21 cellular contexts compared by ENCODE assay signal in the genomic region with DNA sequence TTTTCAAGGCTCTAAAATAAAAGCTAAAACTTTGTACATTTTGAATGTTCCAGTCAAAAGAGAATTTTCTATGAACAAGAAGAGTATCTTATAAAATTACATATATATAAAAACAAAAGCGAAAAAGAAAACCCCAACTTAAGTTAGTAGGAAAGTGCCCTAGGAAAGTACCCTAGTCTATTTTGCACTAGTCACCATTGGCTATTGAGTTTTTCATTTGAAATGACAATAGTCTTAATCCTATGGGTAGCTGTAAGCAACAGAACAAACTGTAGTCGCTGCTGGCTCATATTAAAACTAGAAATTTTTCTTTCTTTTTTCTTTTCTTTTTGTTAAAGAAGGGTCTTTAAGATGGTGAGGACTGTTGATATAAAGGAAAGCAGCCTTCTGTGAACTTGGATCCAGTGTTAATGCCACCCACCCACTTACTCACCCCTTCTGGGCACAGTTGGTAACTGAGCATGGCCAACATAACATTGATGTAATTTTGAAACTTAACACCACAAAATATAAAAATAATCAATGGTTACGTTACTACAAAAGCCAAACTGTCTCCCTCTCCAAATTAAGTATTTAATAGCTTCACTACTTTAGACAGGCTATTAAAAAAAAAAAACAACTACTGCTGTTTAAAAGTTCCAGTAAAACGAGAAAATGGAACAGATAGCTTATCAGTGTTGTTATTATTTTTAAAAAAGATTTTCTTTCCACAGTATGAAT.
"Had no signal": no experiment of that assay in that cellular context is flagged by ENCODE, and none has a peak within 500 bp of the region (broad histone marks: within the 10 kb centered on the region; RNA-seq: fewer than 3 reads in every experiment).

No MANE protein-coding gene starts in this region.

- H3K4me3 Mint-ChIP-seq: activated B cell treated with CpG ODN at 0.5 μM for 24 hours; activated CD4-positive, alpha-beta memory T cell treated with anti-CD3 and anti-CD28 coated beads for 36 hours; activated CD8-positive, alpha-beta memory T cell treated with anti-CD3 and anti-CD28 coated beads, Interleukin-2, amount 10 ng/mL, durations not matched to agents 7 days and 5 days; activated naive CD8-positive, alpha-beta T cell had no signal

- H3K27ac Mint-ChIP-seq: activated B cell treated with CpG ODN at 0.5 μM for 24 hours; activated CD4-positive, alpha-beta memory T cell treated with anti-CD3 and anti-CD28 coated beads for 36 hours; activated CD8-positive, alpha-beta memory T cell treated with anti-CD3 and anti-CD28 coated beads, Interleukin-2, amount 10 ng/mL, durations not matched to agents 7 days and 5 days; activated naive CD8-positive, alpha-beta T cell; progenitor cell of endocrine pancreas had no signal

- H3K27me3 ChIP-seq: adrenal gland, ascending aorta, foreskin keratinocyte, upper lobe of left lung had no signal

- H3K36me3 ChIP-seq: adrenal gland, ascending aorta, lower lobe of right lung, upper lobe of left lung had no signal

- H3K27me3 Mint-ChIP-seq: activated B cell treated with CpG ODN at 0.5 μM for 24 hours; activated CD4-positive, alpha-beta memory T cell treated with anti-CD3 and anti-CD28 coated beads for 36 hours; activated CD8-positive, alpha-beta memory T cell treated with anti-CD3 and anti-CD28 coated beads, Interleukin-2, amount 10 ng/mL, durations not matched to agents 7 days and 5 days; activated naive CD8-positive, alpha-beta T cell; naive B cell; progenitor cell of endocrine pancreas had no signal

- DNase-seq: activated B cell treated with CpG ODN at 0.5 μM for 24 hours; activated CD4-positive, alpha-beta memory T cell treated with anti-CD3 and anti-CD28 coated beads for 36 hours; activated CD4-positive, alpha-beta T cell treated with anti-CD3 and anti-CD28 coated beads for 4 hours; activated CD8-positive, alpha-beta memory T cell treated with anti-CD3 and anti-CD28 coated beads, Interleukin-2, amount 10 ng/mL, durations not matched to agents 7 days and 5 days; activated T-cell treated with anti-CD3 and anti-CD28 coated beads for 4 hours; adrenal gland; central memory CD4-positive, alpha-beta T cell; dermis blood vessel endothelial cell; effector memory CD4-positive, alpha-beta T cell; foreskin keratinocyte; kidney; lower lobe of right lung; mesendoderm; naive B cell; stimulated activated CD4-positive, alpha-beta T cell treated with anti-CD3 and anti-CD28 coated beads, Interleukin-4, amount 100 ng/mL, for 24 hours; stimulated activated naive CD8-positive, alpha-beta T cell treated with anti-CD3 and anti-CD28 coated beads, Interleukin-15, Interleukin-2, amounts not matched to agents 100 U/mL and 50 U/mL, for 24 hours; T-helper 9 cell; upper lobe of left lung had no signal

- H3K4me1 ChIP-seq: ascending aorta, lower lobe of right lung had no signal

- H3K9me3 ChIP-seq: adrenal gland, ascending aorta, lower lobe of right lung, upper lobe of left lung had no signal

- H3K4me1 Mint-ChIP-seq: activated B cell treated with CpG ODN at 0.5 μM for 24 hours had no signal

- H3K27ac ChIP-seq: adrenal gland, ascending aorta, foreskin keratinocyte, lower lobe of right lung, upper lobe of left lung had no signal

- H3K4me3 ChIP-seq: adrenal gland, ascending aorta, lower lobe of right lung, upper lobe of left lung had no signal

- ATAC-seq: activated CD8-positive, alpha-beta memory T cell treated with anti-CD3 and anti-CD28 coated beads, Interleukin-2, amount 10 ng/mL, durations not matched to agents 7 days and 5 days; foreskin keratinocyte; stimulated activated naive CD8-positive, alpha-beta T cell treated with anti-CD3 and anti-CD28 coated beads, Interleukin-15, Interleukin-2, amounts not matched to agents 100 U/mL and 50 U/mL, for 24 hours had no signal

- H3K9me3 Mint-ChIP-seq: activated B cell treated with CpG ODN at 0.5 μM for 24 hours; activated CD4-positive, alpha-beta memory T cell treated with anti-CD3 and anti-CD28 coated beads for 36 hours; naive B cell had no signal
